Comparison of ENCODE assay signal across 18 cellular contexts in the genomic region with DNA sequence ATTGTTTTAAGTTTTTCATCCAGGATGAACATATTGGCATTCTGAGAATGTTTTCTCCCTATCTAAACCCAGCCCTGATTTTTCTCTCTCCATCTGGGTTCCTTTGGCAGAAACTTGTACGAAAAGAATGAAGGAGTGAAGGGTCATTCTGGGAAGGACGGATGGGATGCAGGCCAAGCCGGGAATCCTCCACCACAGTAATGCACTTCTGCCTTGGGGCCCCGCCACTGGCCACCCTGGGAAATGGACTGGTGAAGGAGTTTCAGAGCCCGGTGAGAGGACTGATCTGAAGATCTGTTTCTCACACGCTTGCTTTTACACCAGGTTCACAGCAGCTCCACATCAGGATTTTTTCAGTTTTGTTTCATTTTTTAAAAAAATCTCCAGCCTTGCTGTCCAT.
DNase-seq lines count a peak whose midpoint lies in the region; FAIRE-seq and TF ChIP-seq lines count a peak whose summit lies in the region.
"Had no signal": no experiment of that assay in that cellular context is flagged by ENCODE, and none has a peak within 500 bp of the region (broad histone marks: within the 10 kb centered on the region; RNA-seq: fewer than 3 reads in every experiment).

No MANE protein-coding gene starts in this region.

- peak; percentile 4 for FAIRE-seq in endometrium (lab: Jason Lieb, UNC)
- FAIRE-seq: GM19239, HTR-8/SVneo, RCC 7860 had no signal

- H3K4me1 ChIP-seq in adipocyte (ENCODE audit: control insufficient read depth, insufficient read depth, low read length), result peaks cover 20% of the 10 kb centered on the region
- H3K4me1 ChIP-seq in thyroid gland, result peaks cover 0 to 4% of the 10 kb centered on the region in 2 donors
- peaks cover 0 to 17% (median 12%) of the 10 kb centered on the region in 4 donors for H3K4me1 ChIP-seq in esophagus muscularis mucosa

- no peaks in the 10 kb centered on the region for H3K9me3 Mint-ChIP-seq in nephron

- no peak for TF ChIP-seq EP300 in esophagus muscularis mucosa (IDR thresholded peaks at IDR 0.05)

- H3K9me3 ChIP-seq in adipocyte (ENCODE audit: control insufficient read depth, low read length) (no peaks in the 10 kb centered on the region), thyroid gland (no peaks in the 10 kb centered on the region), esophagus muscularis mucosa (no peaks in the 10 kb centered on the region)

- TF ChIP-seq POLR2A in thyroid gland (IDR thresholded peaks at IDR 0.05) (no peak), esophagus muscularis mucosa (IDR thresholded peaks at IDR 0.05; ENCODE audit: low read depth) (no peak)

- DNase-seq in adipocyte (ENCODE audit: low read depth) (peak; percentile 26), thyroid gland (peak; percentile 18 to 23), esophagus muscularis mucosa (ENCODE audit: extremely low spot score) (no peak)
- no peak for DNase-seq in activated CD4-positive, CD25-positive, alpha-beta regulatory T cell (lab: John Stamatoyannopoulos, UW)
- no peak for DNase-seq in activated naive CD4-positive, alpha-beta T cell treated with anti-CD3 and anti-CD28 coated beads, Interleukin-2, amount 50 U/mL, for 16 hours
- DNase-seq: ACHN; CD4-positive, CD25-positive, alpha-beta regulatory T cell; NCI-H1105 treated with DMSO at 0.1 percent for 48 hours; NCI-H187 treated with DMSO at 0.1 percent for 48 hours; NCI-H446; Right ventricle myocardium superior had no signal

- H3K27ac Mint-ChIP-seq in nephron, result peak overlapping the region; percentile 43 to 95 (median 93)
- H3K27ac Mint-ChIP-seq: B cell had no signal

- intact Hi-C loops in thyroid gland (cut with DNase I), result no loop called here
- intact Hi-C loops in esophagus muscularis mucosa (cut with DNase I), result no loop called here

- WGBS in thyroid gland, 2 donors, result 63 to 72% methylated on average over 6 of the region's 6 CpGs
- 74% methylated on average over 6 of the region's 6 CpGs for WGBS in esophagus muscularis mucosa

- no peak overlapping the region for H3K27ac ChIP-seq in thyroid gland
- no peak overlapping the region for H3K27ac ChIP-seq in esophagus muscularis mucosa (replicated peaks in 1 of 4)
- H3K27ac ChIP-seq: HL-60 had no signal

- H3K4me3 Mint-ChIP-seq in nephron, result no peak overlapping the region
- H3K4me3 Mint-ChIP-seq: B cell; CD4-positive, CD25-positive, alpha-beta regulatory T cell had no signal

- no peak overlapping the region for H3K9ac ChIP-seq in adipocyte (ENCODE audit: low read length)

- no peaks in the 10 kb centered on the region for H3K36me3 Mint-ChIP-seq in nephron (ENCODE audit: low read depth)
- H3K36me3 Mint-ChIP-seq: CD4-positive, CD25-positive, alpha-beta regulatory T cell had no signal

- peaks cover 76% of the 10 kb centered on the region for H3K4me1 Mint-ChIP-seq in nephron
- H3K4me1 Mint-ChIP-seq: B cell; CD4-positive, CD25-positive, alpha-beta regulatory T cell had no signal

- no peaks in the 10 kb centered on the region for H3K36me3 ChIP-seq in adipocyte (ENCODE audit: control insufficient read depth, insufficient read depth, low read length, severe bottlenecking)
- no peaks in the 10 kb centered on the region for H3K36me3 ChIP-seq in thyroid gland
- no peaks in the 10 kb centered on the region for H3K36me3 ChIP-seq in esophagus muscularis mucosa

- H3K27me3 ChIP-seq in adipocyte (replicated peaks; ENCODE audit: control insufficient read depth, insufficient read depth, low read length) (no peaks in the 10 kb centered on the region), thyroid gland (no peaks in the 10 kb centered on the region), esophagus muscularis mucosa (no peaks in the 10 kb centered on the region)

- TF ChIP-seq CTCF in nephron (IDR thresholded peaks at IDR 0.05; ENCODE audit: unreplicated experiment in 3 of 3) (no peak), thyroid gland (IDR thresholded peaks at IDR 0.05) (no peak), esophagus muscularis mucosa (IDR thresholded peaks at IDR 0.05) (no peak)

- no peak overlapping the region for H3K4me3 ChIP-seq in adipocyte (ENCODE audit: low read length)
- H3K4me3 ChIP-seq in thyroid gland (replicated peaks in 1 of 3), result no peak overlapping the region
- H3K4me3 ChIP-seq in esophagus muscularis mucosa, result no peak overlapping the region

- H3K27me3 Mint-ChIP-seq in nephron (ENCODE audit: low read depth), result no peaks in the 10 kb centered on the region
- H3K27me3 Mint-ChIP-seq: B cell; CD4-positive, CD25-positive, alpha-beta regulatory T cell had no signal

Comparison
In these comparisons a context has a peak if more than half of its experiments do, and no peak if none do; other contexts are left out.
1. DNase-seq: peak in adipocyte (single experiment) and thyroid gland (2 of 2); none in activated CD4-positive, CD25-positive, alpha-beta regulatory T cell (0 of 4), esophagus muscularis mucosa (single experiment) and activated naive CD4-positive, alpha-beta T cell treated with anti-CD3 and anti-CD28 coated beads, Interleukin-2, amount 50 U/mL, for 16 hours (single experiment).